In genomic region chr5:172903790-172904189, GRCh38 we compare ENCODE assay signal across 9 cellular contexts. TPM values are rescaled to one million over a fixed set of nuclear protein-coding genes. Genes with fewer than 3 reads are reported as not detected.
DNase-seq lines count a peak whose midpoint lies in the region; ATAC-seq and TF ChIP-seq lines count a peak whose summit lies in the region.
"Had no signal": no experiment of that assay in that cellular context is flagged by ENCODE, and none has a peak within 500 bp of the region (broad histone marks: within the 10 kb centered on the region; RNA-seq: fewer than 3 reads in every experiment).

No MANE protein-coding gene starts in this region.

- no peak overlapping the region for H3K4me3 Mint-ChIP-seq in activated T-helper 17 cell treated with anti-CD3 and anti-CD28 coated beads, Interleukin-2, amount 50 U/mL, for 72 hours
- H3K4me3 Mint-ChIP-seq in stimulated activated effector memory CD8-positive, alpha-beta T cell treated with anti-CD3 and anti-CD28 coated beads, Interleukin-12 subunit alpha, Interleukin-12 subunit beta, amount 100 ng/mL, for 72 hours = no peak overlapping the region

- no peak overlapping the region for H3K4me3 ChIP-seq in HFF-Myc (replicated peaks; ENCODE audit: low read depth, low read length)

- no peaks in the 10 kb centered on the region for H3K27me3 Mint-ChIP-seq in activated T-helper 17 cell treated with anti-CD3 and anti-CD28 coated beads, Interleukin-2, amount 50 U/mL, for 72 hours

- H3K27ac Mint-ChIP-seq in activated T-helper 17 cell treated with anti-CD3 and anti-CD28 coated beads, Interleukin-2, amount 50 U/mL, for 72 hours = peak overlapping the region; percentile 2
- H3K27ac Mint-ChIP-seq in stimulated activated effector memory CD8-positive, alpha-beta T cell treated with anti-CD3 and anti-CD28 coated beads, Interleukin-12 subunit alpha, Interleukin-12 subunit beta, amount 100 ng/mL, for 72 hours = peak overlapping the region; percentile 0

- no peak for ATAC-seq in activated T-helper 17 cell treated with anti-CD3 and anti-CD28 coated beads, Interleukin-2, amount 50 U/mL, for 72 hours (replicated peaks)
- ATAC-seq in stimulated activated effector memory CD8-positive, alpha-beta T cell treated with anti-CD3 and anti-CD28 coated beads, Interleukin-12 subunit alpha, Interleukin-12 subunit beta, amount 100 ng/mL, for 72 hours = no peak
- no peak for ATAC-seq in activated CD4-positive, CD25-positive, alpha-beta regulatory T cell treated with anti-CD3 and anti-CD28 coated beads, Interleukin-2, amount 50 U/mL, for 24 hours
- no peak for ATAC-seq in HG03439 (IDR thresholded peaks at IDR 0.05; ENCODE audit: unreplicated experiment)

- H3K9me3 Mint-ChIP-seq in activated T-helper 17 cell treated with anti-CD3 and anti-CD28 coated beads, Interleukin-2, amount 50 U/mL, for 72 hours = no peaks in the 10 kb centered on the region
- no peaks in the 10 kb centered on the region for H3K9me3 Mint-ChIP-seq in stimulated activated effector memory CD8-positive, alpha-beta T cell treated with anti-CD3 and anti-CD28 coated beads, Interleukin-12 subunit alpha, Interleukin-12 subunit beta, amount 100 ng/mL, for 72 hours

- peaks cover 20% of the 10 kb centered on the region for H3K36me3 Mint-ChIP-seq in activated T-helper 17 cell treated with anti-CD3 and anti-CD28 coated beads, Interleukin-2, amount 50 U/mL, for 72 hours (ENCODE audit: low read depth)
- peaks cover 20% of the 10 kb centered on the region for H3K36me3 Mint-ChIP-seq in stimulated activated effector memory CD8-positive, alpha-beta T cell treated with anti-CD3 and anti-CD28 coated beads, Interleukin-12 subunit alpha, Interleukin-12 subunit beta, amount 100 ng/mL, for 72 hours

- TF ChIP-seq CTCF in HFF-Myc (IDR thresholded peaks at IDR 0.05; ENCODE audit: low read depth, low read length, missing control alignments) = no peak

- DNase-seq in HFF-Myc (ENCODE audit: extremely low read depth, low read depth) = peak; percentile 75
- peak; percentile 95 for DNase-seq in iris pigment epithelial cell (ENCODE audit: low read depth)
- DNase-seq in stimulated activated effector memory CD8-positive, alpha-beta T cell treated with anti-CD3 and anti-CD28 coated beads, Interleukin-12 subunit alpha, Interleukin-12 subunit beta, amount 100 ng/mL, for 72 hours (ENCODE audit: low spot score in 2 of 2) = no peak
- DNase-seq in effector CD4-positive, alpha-beta T cell = no peak
- no peak for DNase-seq in NCI-H1930 (lab: John Stamatoyannopoulos, UW)
- DNase-seq: T-helper 2 cell had no signal

- H3K4me1 Mint-ChIP-seq in activated T-helper 17 cell treated with anti-CD3 and anti-CD28 coated beads, Interleukin-2, amount 50 U/mL, for 72 hours = no peaks in the 10 kb centered on the region
- H3K4me1 Mint-ChIP-seq in stimulated activated effector memory CD8-positive, alpha-beta T cell treated with anti-CD3 and anti-CD28 coated beads, Interleukin-12 subunit alpha, Interleukin-12 subunit beta, amount 100 ng/mL, for 72 hours = peaks cover 21% of the 10 kb centered on the region

RNA-seq across cellular contexts. Expression of gene RPL26L1, which starts 55.4 kb away (rescaled TPM):
- total RNA-seq in activated T-helper 17 cell treated with anti-CD3 and anti-CD28 coated beads, Interleukin-2, amount 50 U/mL, for 72 hours = 10 to 100 TPM; 31.8 to 64.9 TPM

Comparison
In these comparisons a context has a peak if more than half of its experiments do, and no peak if none do; other contexts are left out.
1. DNase-seq: peak in HFF-Myc (single experiment) and iris pigment epithelial cell (single experiment); none in stimulated activated effector memory CD8-positive, alpha-beta T cell treated with anti-CD3 and anti-CD28 coated beads, Interleukin-12 subunit alpha, Interleukin-12 subunit beta, amount 100 ng/mL, for 72 hours (0 of 2), effector CD4-positive, alpha-beta T cell (single experiment) and NCI-H1930 (0 of 2).